15 cellular contexts compared by ENCODE assay signal in genomic region chr3:69504232-69504631, GRCh38.
A peak's percentile ranks its signal among the peaks of the same experiment; 100 is the strongest.
DNase-seq lines count a peak whose midpoint lies in the region; ATAC-seq and TF ChIP-seq lines count a peak whose summit lies in the region.
"Had no signal": no experiment of that assay in that cellular context is flagged by ENCODE, and none has a peak within 500 bp of the region (broad histone marks: within the 10 kb centered on the region; RNA-seq: fewer than 3 reads in every experiment).

No MANE protein-coding gene starts in this region.

- in situ Hi-C loops in brain microvascular endothelial cell (cut with HindIII; ENCODE audit: low pct_ligation_motif_present, low sequenced_read_pairs): no loop called here

- H3K9me3 ChIP-seq in skeletal muscle satellite cell (replicated peaks; ENCODE audit: low read length): no peaks in the 10 kb centered on the region
- H3K9me3 ChIP-seq: Caco-2 had no signal

- H3K4me2 ChIP-seq in skeletal muscle satellite cell (ENCODE audit: low read length): peak overlapping the region; percentile 6

- no peak overlapping the region for H3K27ac ChIP-seq in brain microvascular endothelial cell

- peak; percentile 44 for DNase-seq in LHCN-M2 (ENCODE audit: low read depth)
- DNase-seq in brain microvascular endothelial cell: peak; percentile 22
- DNase-seq in fibroblast of the aortic adventitia (ENCODE audit: low read depth): peak; percentile 18
- DNase-seq in T1000 (lab: John Stamatoyannopoulos, UW): no peak
- DNase-seq in RKO (ENCODE audit: low spot score): no peak
- DNase-seq: Caco-2, DMS153, NCI-H1436 treated with DMSO at 0.1 percent for 48 hours, NCI-H2029 treated with DMSO at 0.1 percent for 48 hours, NCI-H2171 treated with DMSO at 0.1 percent for 48 hours, NCI-H446 treated with DMSO at 0.1 percent for 48 hours, OCI-M1 had no signal

- H3K27me3 ChIP-seq in brain microvascular endothelial cell (replicated peaks) (no peaks in the 10 kb centered on the region), skeletal muscle satellite cell (ENCODE audit: control insufficient read depth, insufficient read depth, low read length) (no peaks in the 10 kb centered on the region)

- no peaks in the 10 kb centered on the region for H3K36me3 ChIP-seq in brain microvascular endothelial cell (replicated peaks)
- no peaks in the 10 kb centered on the region for H3K36me3 ChIP-seq in skeletal muscle satellite cell (ENCODE audit: insufficient read depth, low read length)

- no peak for ATAC-seq in GM21717 (IDR thresholded peaks at IDR 0.05; ENCODE audit: unreplicated experiment)
- ATAC-seq: HCT116 had no signal

- peaks cover 25% of the 10 kb centered on the region for H3K4me1 ChIP-seq in skeletal muscle satellite cell (ENCODE audit: control insufficient read depth, insufficient read depth, low read length)
- H3K4me1 ChIP-seq: Caco-2 had no signal

- H3K4me3 ChIP-seq in brain microvascular endothelial cell (ENCODE audit: low read depth, low read length) (no peak overlapping the region), fibroblast of the aortic adventitia (ENCODE audit: low read depth, low read length) (no peak overlapping the region), skeletal muscle satellite cell (ENCODE audit: low read length) (no peak overlapping the region)

- no peak overlapping the region for H3K9ac ChIP-seq in skeletal muscle satellite cell (ENCODE audit: low read depth, low read length)

- no peak for TF ChIP-seq CTCF in brain microvascular endothelial cell (IDR thresholded peaks at IDR 0.05; ENCODE audit: low read depth, low read length, missing control alignments)
- no peak for TF ChIP-seq CTCF in fibroblast of the aortic adventitia (IDR thresholded peaks at IDR 0.05; ENCODE audit: insufficient read depth, low read length)

Comparison
In these comparisons a context has a peak if more than half of its experiments do, and no peak if none do; other contexts are left out.
1. DNase-seq: peak in LHCN-M2 (single experiment), brain microvascular endothelial cell (single experiment) and fibroblast of the aortic adventitia (single experiment); none in T1000 (single experiment) and RKO (single experiment).